30 cellular contexts compared by ENCODE assay signal in genomic region chr5:57448287-57448686, GRCh38. TPM values are rescaled to one million over a fixed set of nuclear protein-coding genes. Genes with fewer than 3 reads are reported as not detected.
"Had no signal": no experiment of that assay in that cellular context is flagged by ENCODE, and none has a peak within 500 bp of the region (broad histone marks: within the 10 kb centered on the region; RNA-seq: fewer than 3 reads in every experiment).

No MANE protein-coding gene starts in this region.

- DNase-seq: activated CD4-positive, alpha-beta T cell treated with anti-CD3 and anti-CD28 coated beads for 48 hours; activated CD4-positive, alpha-beta T cell treated with anti-CD3 and anti-CD28 coated beads, Interleukin-2, amount 50 U/mL, for 48 hours; activated CD8-positive, alpha-beta memory T cell treated with anti-CD3 and anti-CD28 coated beads for 24 hours; activated effector memory CD4-positive, alpha-beta T cell treated with Interleukin-2 at 50 U/mL for 16 hours; activated naive CD4-positive, alpha-beta T cell treated with Interleukin-2 at 50 U/mL for 16 hours; adrenal gland; aorta; caudate nucleus; cortex of kidney; effector memory CD8-positive, alpha-beta T cell; erythroblast; head of caudate nucleus; hypothalamus; immature natural killer cell; kidney; left colon; midbrain; naive thymus-derived CD4-positive, alpha-beta T cell; right lobe of liver; stimulated activated CD4-positive, alpha-beta T cell treated with anti-CD3 and anti-CD28 coated beads, Interleukin-4, amount 100 ng/mL, for 24 hours; substantia nigra; T1000; thyroid gland; upper lobe of right lung; WERI-Rb-1 had no signal

- ATAC-seq: activated CD4-positive, CD25-positive, alpha-beta regulatory T cell treated with anti-CD3 and anti-CD28 coated beads, Interleukin-2, amount 50 U/mL, for 24 hours; effector memory CD8-positive, alpha-beta T cell; left colon; naive thymus-derived CD4-positive, alpha-beta T cell; right lobe of liver; stimulated activated effector memory CD8-positive, alpha-beta T cell treated with anti-CD3 and anti-CD28 coated beads, Interleukin-12 subunit alpha, Interleukin-12 subunit beta, amount 100 ng/mL, for 72 hours; upper lobe of right lung had no signal

RNA-seq across cellular contexts. Expression of gene ACTBL2, which starts 34.3 kb away (rescaled TPM):
- total RNA-seq: adrenal gland; aorta; fibroblast of lung; left colon; naive thymus-derived CD4-positive, alpha-beta T cell; neural crest cell; posterior vena cava; right lobe of liver; upper lobe of right lung had no signal
- polyA plus RNA-seq: adrenal gland; aorta; immature natural killer cell; naive thymus-derived CD4-positive, alpha-beta T cell had no signal
